18 cellular contexts compared by ENCODE assay signal in genomic region chr2:220175967-220176366, GRCh38.
"Had no signal": no experiment of that assay in that cellular context is flagged by ENCODE, and none has a peak within 500 bp of the region (broad histone marks: within the 10 kb centered on the region; RNA-seq: fewer than 3 reads in every experiment).

No MANE protein-coding gene starts in this region.

- H3K4me3 Mint-ChIP-seq: dendritic cell treated with granulocyte-macrophage colony-stimulating factor and Interleukin-4, amounts not matched to agents 40 ng/mL and 50 ng/mL, for 4 days; effector memory CD8-positive, alpha-beta T cell; naive thymus-derived CD8-positive, alpha-beta T cell; stimulated activated naive CD8-positive, alpha-beta T cell treated with anti-CD3 and anti-CD28 coated beads, Interleukin-15, Interleukin-2, amounts not matched to agents 100 ng/mL and 50 ng/mL, for 24 hours had no signal

- H3K4me3 ChIP-seq: gastrocnemius medialis, heart right ventricle, mucosa of descending colon, right atrium auricular region, sigmoid colon, skin epidermis, tibial artery, upper lobe of right lung had no signal

- DNase-seq: cerebellar nuclear complex; effector memory CD8-positive, alpha-beta T cell; gastrocnemius medialis; heart right ventricle; hypothalamus; mucosa of descending colon; naive thymus-derived CD8-positive, alpha-beta T cell; sigmoid colon; stimulated activated CD4-positive, alpha-beta T cell treated with anti-CD3 and anti-CD28 coated beads, Interleukin-12 subunit alpha, Interleukin-12 subunit beta, amount 100 ng/mL, for 4 hours; tibial artery; upper lobe of right lung had no signal

- H3K9me3 Mint-ChIP-seq: dendritic cell treated with granulocyte-macrophage colony-stimulating factor and Interleukin-4, amounts not matched to agents 40 ng/mL and 50 ng/mL, for 4 days had no signal

- H3K27ac ChIP-seq: gastrocnemius medialis, heart right ventricle, right atrium auricular region, sigmoid colon, tibial artery, upper lobe of right lung had no signal

- H3K27ac Mint-ChIP-seq: dendritic cell treated with granulocyte-macrophage colony-stimulating factor and Interleukin-4, amounts not matched to agents 40 ng/mL and 50 ng/mL, for 4 days; effector memory CD8-positive, alpha-beta T cell; naive thymus-derived CD8-positive, alpha-beta T cell; stimulated activated naive CD8-positive, alpha-beta T cell treated with anti-CD3 and anti-CD28 coated beads, Interleukin-15, Interleukin-2, amounts not matched to agents 100 ng/mL and 50 ng/mL, for 24 hours had no signal

- FAIRE-seq: colon, islet of Langerhans had no signal

- H3K36me3 Mint-ChIP-seq: naive thymus-derived CD8-positive, alpha-beta T cell had no signal

- H3K4me1 ChIP-seq: gastrocnemius medialis, heart right ventricle, right atrium auricular region, sigmoid colon, tibial artery, upper lobe of right lung had no signal

- H3K9me3 ChIP-seq: gastrocnemius medialis, heart right ventricle, mucosa of descending colon, right atrium auricular region, sigmoid colon, tibial artery, upper lobe of right lung had no signal

- ATAC-seq: effector memory CD8-positive, alpha-beta T cell; gastrocnemius medialis; heart right ventricle; left lobe of liver; mucosa of descending colon; naive thymus-derived CD8-positive, alpha-beta T cell; upper lobe of right lung had no signal

- H3K27me3 ChIP-seq: gastrocnemius medialis, heart right ventricle, right atrium auricular region, sigmoid colon, tibial artery, upper lobe of right lung had no signal

- H3K27me3 Mint-ChIP-seq: dendritic cell treated with granulocyte-macrophage colony-stimulating factor and Interleukin-4, amounts not matched to agents 40 ng/mL and 50 ng/mL, for 4 days; effector memory CD8-positive, alpha-beta T cell; naive thymus-derived CD8-positive, alpha-beta T cell; stimulated activated naive CD8-positive, alpha-beta T cell treated with anti-CD3 and anti-CD28 coated beads, Interleukin-15, Interleukin-2, amounts not matched to agents 100 ng/mL and 50 ng/mL, for 24 hours had no signal

- H3K4me1 Mint-ChIP-seq: naive thymus-derived CD8-positive, alpha-beta T cell had no signal

- H3K36me3 ChIP-seq: gastrocnemius medialis, heart right ventricle, right atrium auricular region, sigmoid colon, tibial artery, upper lobe of right lung had no signal
